In the genomic region with DNA sequence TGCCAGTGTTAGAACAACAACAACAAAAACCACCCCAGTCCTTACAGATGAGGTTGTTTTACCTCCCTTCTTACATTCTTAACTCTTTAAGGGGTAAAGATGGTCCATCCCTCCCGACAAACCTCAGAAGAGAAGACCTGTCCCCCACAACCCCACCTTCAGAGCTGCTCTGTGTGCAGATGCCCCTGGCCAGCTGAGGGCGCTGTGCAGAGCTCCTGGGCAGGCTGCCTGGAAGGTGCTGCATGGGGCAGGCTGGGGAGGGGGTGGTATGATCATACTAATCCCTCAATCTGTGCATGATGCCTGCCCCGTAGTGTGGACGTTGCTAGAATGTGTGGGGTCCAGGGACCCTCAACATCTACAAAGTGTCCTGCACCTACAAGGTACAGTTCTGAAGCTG, we compare ENCODE assay signal across 14 cellular contexts.
DNase-seq lines count a peak whose midpoint lies in the region; ATAC-seq, FAIRE-seq and TF ChIP-seq lines count a peak whose summit lies in the region.
"Had no signal": no experiment of that assay in that cellular context is flagged by ENCODE, and none has a peak within 500 bp of the region (broad histone marks: within the 10 kb centered on the region; RNA-seq: fewer than 3 reads in every experiment).

No MANE protein-coding gene starts in this region.

- no peak overlapping the region for H3K4me3 ChIP-seq in cardiac fibroblast (replicated peaks in 1 of 2; ENCODE audit: low read depth in 2 of 2, low read length in 2 of 2)
- H3K4me3 ChIP-seq in HepG2 (replicated peaks in 1 of 3; ENCODE audit: insufficient read depth in 1 of 3, low read depth in 2 of 3, low read length in 3 of 3): peak overlapping the region in 1 of 3 experiments; percentile 13; a peak in 1 of 6 replicates
- no peak overlapping the region for H3K4me3 ChIP-seq in ovary
- H3K4me3 ChIP-seq: SJCRH30, stomach had no signal

- no peaks in the 10 kb centered on the region for H3K9me3 ChIP-seq in HepG2 (ENCODE audit: low read length)
- no peaks in the 10 kb centered on the region for H3K9me3 ChIP-seq in ovary
- H3K9me3 ChIP-seq: SJCRH30 had no signal

- ATAC-seq in HepG2 (peak; percentile 80), HG02759 (IDR thresholded peaks at IDR 0.05; ENCODE audit: unreplicated experiment) (no peak), esophagus mucosa (no peak)
- ATAC-seq: activated CD4-positive, CD25-positive, alpha-beta regulatory T cell treated with anti-CD3 and anti-CD28 coated beads, Interleukin-2, amount 50 U/mL, for 24 hours had no signal

- no peak for TF ChIP-seq RAD21 in HepG2 (CRISPR knock-in tag; IDR thresholded peaks at IDR 0.05)

- no TSS peak for BruUV-seq in HepG2 (replicated peaks; lab: Mats Ljungman, UMichigan)

- no peaks in the 10 kb centered on the region for H4K20me1 ChIP-seq in HepG2 (ENCODE audit: insufficient read depth, low read length)

- H3K9ac ChIP-seq in HepG2 (ENCODE audit: insufficient read depth, low read depth, low read length): no peak overlapping the region

- in situ Hi-C loops in HepG2 (cut with HindIII; ENCODE audit: extremely low pct_ligation_motif_present, low pct_unique_long_range_greater_than_20kb): no loop called here

- DNase-seq in cardiac fibroblast (ENCODE audit: low read depth in 2 of 2): no peak
- DNase-seq in HepG2 (ENCODE audit: low spot score): no peak
- no peak for DNase-seq in amniotic stem cell (lab: John Stamatoyannopoulos, UW)
- DNase-seq in ovary: no peak
- DNase-seq: activated T-cell treated with anti-CD3 and anti-CD28 coated beads, Interleukin-2, amount 50 U/mL, for 48 hours; NCI-H1092; NCI-H446 treated with DMSO at 0.1 percent for 48 hours; SJCRH30; stomach had no signal

- no peak overlapping the region for H3K27ac ChIP-seq in C4-2B
- H3K27ac ChIP-seq in HepG2 (ENCODE audit: extremely low read length, insufficient read depth, low read length): peak overlapping the region; percentile 52
- H3K27ac ChIP-seq in ovary: no peak overlapping the region
- H3K27ac ChIP-seq: SJCRH30, stomach had no signal

- H3K36me3 ChIP-seq in HepG2 (replicated peaks in 1 of 2; ENCODE audit: control insufficient read depth in 1 of 2, insufficient read depth in 2 of 2, low read length in 2 of 2) (no peaks in the 10 kb centered on the region), ovary (no peaks in the 10 kb centered on the region)
- H3K36me3 ChIP-seq: SJCRH30, stomach had no signal

- CTCF ChIA-PET in HepG2 (lab: Yijun Ruan, JAX; ENCODE audit: low intra/inter-chr PET ratio, low total read pairs): no interaction called here

- TF ChIP-seq CTCF in C4-2B (conservative IDR thresholded peaks at IDR 0.05) (peak; percentile 42), LNCAP (IDR thresholded peaks at IDR 0.05) (peak; percentile 34; the same call in 1 of the 2 replicates), cardiac fibroblast (IDR thresholded peaks at IDR 0.05; ENCODE audit: low read depth, low read length) (peak; percentile 41), HepG2 (CRISPR knock-in tag; IDR thresholded peaks at IDR 0.05) (peak; percentile 71), ovary (IDR thresholded peaks at IDR 0.05) (no peak)

- FAIRE-seq in HepG2 (lab: Jason Lieb, UNC): no peak

- TF ChIP-seq EP300 in HepG2 (IDR thresholded peaks at IDR 0.05; ENCODE audit: low read depth in 2 of 2, low read length in 2 of 2) (no peak), HepG2 (CRISPR knock-in tag; IDR thresholded peaks at IDR 0.05; ENCODE audit: borderline replicate concordance) (no peak), ovary (IDR thresholded peaks at IDR 0.05) (no peak)

- no peaks in the 10 kb centered on the region for H3K27me3 ChIP-seq in HepG2 (ENCODE audit: control insufficient read depth in 1 of 2, insufficient read depth in 2 of 2, low read length in 2 of 2)
- H3K27me3 ChIP-seq in ovary: no peaks in the 10 kb centered on the region
- H3K27me3 ChIP-seq: SJCRH30, stomach had no signal

- no peaks in the 10 kb centered on the region for H3K79me2 ChIP-seq in HepG2 (ENCODE audit: insufficient read depth, low read length)

- intact Hi-C loops in HepG2 (cut with micrococcal nuclease; ENCODE audit: unreplicated experiment): loop anchor here (10.0 kb wide), 1 partner anchor 379 kb away; no protein-coding TSS in a partner anchor
- intact Hi-C loops in ovary (cut with DNase I): no loop called here

- POLR2A ChIA-PET in HepG2 (lab: Yijun Ruan, JAX): no interaction called here

- no peak overlapping the region for H2AFZ ChIP-seq in HepG2 (ENCODE audit: low read length)

- H3K4me1 ChIP-seq in HepG2 (ENCODE audit: insufficient read depth, low read length): peaks cover 22% of the 10 kb centered on the region
- H3K4me1 ChIP-seq in ovary (ENCODE audit: insufficient read depth): no peaks in the 10 kb centered on the region
- H3K4me1 ChIP-seq: SJCRH30, stomach had no signal

- peak overlapping the region; percentile 68 for H3K4me2 ChIP-seq in HepG2 (ENCODE audit: low read depth, low read length)

- WGBS in HepG2 (ENCODE audit: low lambda C conversion rate): 0% methylated on average over 1 of the region's 4 CpGs
- 62 to 75% (median 71%) methylated on average over 4 of the region's 4 CpGs for whole genome bisulfite sequencing in ovary, 3 donors

- no peak for TF ChIP-seq POLR2A in HepG2 (IDR thresholded peaks at IDR 0.05; ENCODE audit: insufficient read depth in 1 of 2, low read depth in 2 of 2, low read length in 2 of 2)
- TF ChIP-seq POLR2A in ovary (IDR thresholded peaks at IDR 0.05): no peak

TF ChIP-seq in HepG2, 621 proteins besides CTCF, POLR2A, EP300 and RAD21:
- TF ChIP-seq LCORL (IDR thresholded peaks at IDR 0.05) (no peak), LCORL (CRISPR knock-in tag; IDR thresholded peaks at IDR 0.05) (0 out of 2 replicates have a peak, but pooled peaks have one; percentile 2), STAG1 (CRISPR knock-in tag; IDR thresholded peaks at IDR 0.05) (peak; percentile 36), ZNF605 (CRISPR knock-in tag; IDR thresholded peaks at IDR 0.05) (0 out of 2 replicates have a peak, but pooled peaks have one; percentile 12), RFXANK (CRISPR knock-in tag; IDR thresholded peaks at IDR 0.05) (no peak)
- TF ChIP-seq, protein P1, sequence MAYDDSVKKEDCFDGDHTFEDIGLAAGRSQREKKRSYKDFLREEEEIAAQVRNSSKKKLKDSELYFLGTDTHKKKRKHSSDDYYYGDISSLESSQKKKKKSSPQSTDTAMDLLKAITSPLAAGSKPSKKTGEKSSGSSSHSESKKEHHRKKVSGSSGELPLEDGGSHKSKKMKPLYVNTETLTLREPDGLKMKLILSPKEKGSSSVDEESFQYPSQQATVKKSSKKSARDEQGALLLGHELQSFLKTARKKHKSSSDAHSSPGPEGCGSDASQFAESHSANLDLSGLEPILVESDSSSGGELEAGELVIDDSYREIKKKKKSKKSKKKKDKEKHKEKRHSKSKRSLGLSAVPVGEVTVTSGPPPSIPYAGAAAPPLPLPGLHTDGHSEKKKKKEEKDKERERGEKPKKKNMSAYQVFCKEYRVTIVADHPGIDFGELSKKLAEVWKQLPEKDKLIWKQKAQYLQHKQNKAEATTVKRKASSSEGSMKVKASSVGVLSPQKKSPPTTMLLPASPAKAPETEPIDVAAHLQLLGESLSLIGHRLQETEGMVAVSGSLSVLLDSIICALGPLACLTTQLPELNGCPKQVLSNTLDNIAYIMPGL (CRISPR knock-in tag; IDR thresholded peaks at IDR 0.05; ENCODE audit: borderline replicate concordance in 1 of 2, low read depth in 1 of 2): 0 out of 4 replicates have a peak, but pooled peaks of 1 of the 2 experiments have one; percentile 45
- TF ChIP-seq, protein P2, sequence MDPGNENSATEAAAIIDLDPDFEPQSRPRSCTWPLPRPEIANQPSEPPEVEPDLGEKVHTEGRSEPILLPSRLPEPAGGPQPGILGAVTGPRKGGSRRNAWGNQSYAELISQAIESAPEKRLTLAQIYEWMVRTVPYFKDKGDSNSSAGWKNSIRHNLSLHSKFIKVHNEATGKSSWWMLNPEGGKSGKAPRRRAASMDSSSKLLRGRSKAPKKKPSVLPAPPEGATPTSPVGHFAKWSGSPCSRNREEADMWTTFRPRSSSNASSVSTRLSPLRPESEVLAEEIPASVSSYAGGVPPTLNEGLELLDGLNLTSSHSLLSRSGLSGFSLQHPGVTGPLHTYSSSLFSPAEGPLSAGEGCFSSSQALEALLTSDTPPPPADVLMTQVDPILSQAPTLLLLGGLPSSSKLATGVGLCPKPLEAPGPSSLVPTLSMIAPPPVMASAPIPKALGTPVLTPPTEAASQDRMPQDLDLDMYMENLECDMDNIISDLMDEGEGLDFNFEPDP (CRISPR knock-in tag; conservative IDR thresholded peaks at IDR 0.05): no peak
TF ChIP-seq in HepG2: peak in this region for 4.

Comparison
In these comparisons a context has a peak if more than half of its experiments do, and no peak if none do; other contexts are left out.
1. CTCF ChIP-seq: peak in C4-2B (single experiment), LNCAP (single experiment), cardiac fibroblast (single experiment) and HepG2 (single experiment); none in ovary (0 of 3).